In the genomic region with DNA sequence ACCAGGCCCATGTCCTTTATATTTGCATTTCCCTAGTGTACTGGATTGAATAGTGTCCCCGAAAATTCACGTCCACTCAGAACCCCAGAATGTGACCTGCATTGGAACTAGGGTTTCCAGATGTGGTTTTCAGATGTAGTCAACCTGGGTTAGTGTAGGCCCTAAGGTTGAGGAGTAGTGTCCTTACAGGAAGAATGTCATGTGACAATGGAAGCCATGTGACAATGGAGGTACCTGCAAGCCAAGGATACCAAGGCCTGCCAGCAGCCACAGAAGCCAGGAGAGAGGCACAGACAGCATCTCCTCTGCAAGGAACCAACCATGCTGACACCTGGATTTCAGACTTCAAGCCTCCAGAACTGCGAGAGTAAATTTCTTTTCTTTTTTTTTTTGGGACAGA, we compare ENCODE assay signal across 38 cellular contexts. TPM values are rescaled to one million over a fixed set of nuclear protein-coding genes. Genes with fewer than 3 reads are reported as not detected.
"Had no signal": no experiment of that assay in that cellular context is flagged by ENCODE, and none has a peak within 500 bp of the region (broad histone marks: within the 10 kb centered on the region; RNA-seq: fewer than 3 reads in every experiment).

No MANE protein-coding gene starts in this region.

- H3K4me3 Mint-ChIP-seq: activated CD4-positive, alpha-beta memory T cell treated with anti-CD3 and anti-CD28 coated beads, Interleukin-2, amount 10 ng/mL, durations not matched to agents 7 days and 5 days; activated CD4-positive, alpha-beta T cell treated with anti-CD3 and anti-CD28 coated beads for 36 hours; activated CD4-positive, alpha-beta T cell treated with anti-CD3 and anti-CD28 coated beads, Interleukin-2, amount 10 ng/mL, durations not matched to agents 7 days and 5 days; activated CD8-positive, alpha-beta memory T cell treated with anti-CD3 and anti-CD28 coated beads, Interleukin-2, amount 10 ng/mL, durations not matched to agents 7 days and 5 days; activated CD8-positive, alpha-beta T cell treated with anti-CD3 and anti-CD28 coated beads, Interleukin-2, amount 10 ng/mL, durations not matched to agents 7 days and 5 days; activated naive CD8-positive, alpha-beta T cell treated with anti-CD3 and anti-CD28 coated beads for 36 hours; activated T-cell treated with anti-CD3 and anti-CD28 coated beads, Interleukin-2, amount 50 U/mL, for 24 hours; T-helper 1 cell treated with Interleukin-12 subunit alpha and Interleukin-12 subunit beta and Interleukin-4 antibody, amounts not matched to agents 30 μg/mL and 1 μg/mL, for 36 hours; T-helper 2 cell treated with Interferon-gamma antibody and Interleukin-4, amounts not matched to agents 5 μg/mL and 100 μg/mL, for 36 hours had no signal

- ATAC-seq: activated CD4-positive, alpha-beta T cell treated with anti-CD3 and anti-CD28 coated beads for 36 hours; activated CD4-positive, CD25-positive, alpha-beta regulatory T cell treated with anti-CD3 and anti-CD28 coated beads, Interleukin-2, amount 50 U/mL, for 24 hours; activated CD8-positive, alpha-beta memory T cell treated with anti-CD3 and anti-CD28 coated beads, Interleukin-2, amount 10 ng/mL, durations not matched to agents 7 days and 5 days; activated CD8-positive, alpha-beta T cell treated with anti-CD3 and anti-CD28 coated beads, Interleukin-2, amount 10 ng/mL, durations not matched to agents 7 days and 5 days; activated naive CD4-positive, alpha-beta T cell treated with anti-CD3 and anti-CD28 coated beads, Interleukin-2, amount 50 U/mL, for 72 hours; body of pancreas had no signal

- H3K4me3 ChIP-seq: adrenal gland, body of pancreas, breast epithelium had no signal

- H3K4me1 Mint-ChIP-seq: activated CD4-positive, alpha-beta memory T cell treated with anti-CD3 and anti-CD28 coated beads, Interleukin-2, amount 10 ng/mL, durations not matched to agents 7 days and 5 days; activated CD4-positive, alpha-beta T cell treated with anti-CD3 and anti-CD28 coated beads for 36 hours; activated CD4-positive, alpha-beta T cell treated with anti-CD3 and anti-CD28 coated beads, Interleukin-2, amount 10 ng/mL, durations not matched to agents 7 days and 5 days; activated naive CD8-positive, alpha-beta T cell treated with anti-CD3 and anti-CD28 coated beads for 36 hours had no signal

- H3K27ac ChIP-seq: adrenal gland, body of pancreas, brain microvascular endothelial cell, breast epithelium, VCaP had no signal

- H3K9me3 Mint-ChIP-seq: activated CD4-positive, alpha-beta memory T cell treated with anti-CD3 and anti-CD28 coated beads, Interleukin-2, amount 10 ng/mL, durations not matched to agents 7 days and 5 days; activated CD4-positive, alpha-beta T cell treated with anti-CD3 and anti-CD28 coated beads, Interleukin-2, amount 10 ng/mL, durations not matched to agents 7 days and 5 days; activated naive CD4-positive, alpha-beta T cell treated with anti-CD3 and anti-CD28 coated beads, Interleukin-2, amount 50 U/mL, for 72 hours; activated naive CD8-positive, alpha-beta T cell treated with anti-CD3 and anti-CD28 coated beads for 36 hours; activated T-cell treated with anti-CD3 and anti-CD28 coated beads, Interleukin-2, amount 50 U/mL, for 24 hours; activated T-helper 2 cell treated with anti-CD3 and anti-CD28 coated beads, Interferon-gamma antibody, Interleukin-2, Interleukin-4, amounts not matched to agents 10 μg/mL and 5 μg/mL and 100 μg/mL, durations not matched to agents 14 hours and 24 hours and 36 hours; T-helper 1 cell treated with Interleukin-12 subunit alpha and Interleukin-12 subunit beta and Interleukin-4 antibody, amounts not matched to agents 30 μg/mL and 1 μg/mL, for 36 hours; T-helper 2 cell treated with Interferon-gamma antibody and Interleukin-4, amounts not matched to agents 5 μg/mL and 100 μg/mL, for 36 hours had no signal

- H3K9me3 ChIP-seq: adrenal gland, body of pancreas, breast epithelium had no signal

- H3K27ac Mint-ChIP-seq: activated CD4-positive, alpha-beta memory T cell treated with anti-CD3 and anti-CD28 coated beads, Interleukin-2, amount 10 ng/mL, durations not matched to agents 7 days and 5 days; activated CD4-positive, alpha-beta T cell treated with anti-CD3 and anti-CD28 coated beads for 36 hours; activated CD4-positive, alpha-beta T cell treated with anti-CD3 and anti-CD28 coated beads, Interleukin-2, amount 10 ng/mL, durations not matched to agents 7 days and 5 days; activated CD8-positive, alpha-beta memory T cell treated with anti-CD3 and anti-CD28 coated beads, Interleukin-2, amount 10 ng/mL, durations not matched to agents 7 days and 5 days; activated CD8-positive, alpha-beta T cell treated with anti-CD3 and anti-CD28 coated beads, Interleukin-2, amount 10 ng/mL, durations not matched to agents 7 days and 5 days; activated naive CD4-positive, alpha-beta T cell treated with anti-CD3 and anti-CD28 coated beads, Interleukin-2, amount 50 U/mL, for 72 hours; activated naive CD8-positive, alpha-beta T cell treated with anti-CD3 and anti-CD28 coated beads for 36 hours; activated T-cell treated with anti-CD3 and anti-CD28 coated beads, Interleukin-2, amount 50 U/mL, for 24 hours; activated T-helper 2 cell treated with anti-CD3 and anti-CD28 coated beads, Interferon-gamma antibody, Interleukin-2, Interleukin-4, amounts not matched to agents 10 μg/mL and 5 μg/mL and 100 μg/mL, durations not matched to agents 14 hours and 24 hours and 36 hours; T-helper 1 cell treated with Interleukin-12 subunit alpha and Interleukin-12 subunit beta and Interleukin-4 antibody, amounts not matched to agents 30 μg/mL and 1 μg/mL, for 36 hours; T-helper 2 cell treated with Interferon-gamma antibody and Interleukin-4, amounts not matched to agents 5 μg/mL and 100 μg/mL, for 36 hours had no signal

- H3K36me3 Mint-ChIP-seq: activated CD8-positive, alpha-beta memory T cell treated with anti-CD3 and anti-CD28 coated beads, Interleukin-2, amount 10 ng/mL, durations not matched to agents 7 days and 5 days; activated naive CD4-positive, alpha-beta T cell treated with anti-CD3 and anti-CD28 coated beads, Interleukin-2, amount 50 U/mL, for 72 hours had no signal

- DNase-seq: activated CD4-positive, alpha-beta memory T cell treated with anti-CD3 and anti-CD28 coated beads, Interleukin-2, amount 10 ng/mL, durations not matched to agents 7 days and 5 days; activated CD4-positive, alpha-beta T cell treated with anti-CD3 and anti-CD28 coated beads for 1 hour; activated CD4-positive, alpha-beta T cell treated with anti-CD3 and anti-CD28 coated beads for 36 hours; activated CD4-positive, alpha-beta T cell treated with anti-CD3 and anti-CD28 coated beads for 48 hours; activated CD4-positive, alpha-beta T cell treated with anti-CD3 and anti-CD28 coated beads, Interleukin-2, amount 10 ng/mL, durations not matched to agents 7 days and 5 days; activated CD4-positive, alpha-beta T cell treated with anti-CD3 and anti-CD28 coated beads, Interleukin-2, amount 50 U/mL, for 48 hours; activated CD4-positive, CD25-positive, alpha-beta regulatory T cell; activated CD8-positive, alpha-beta memory T cell treated with anti-CD3 and anti-CD28 coated beads for 24 hours; activated CD8-positive, alpha-beta memory T cell treated with anti-CD3 and anti-CD28 coated beads, Interleukin-2, amount 10 ng/mL, durations not matched to agents 7 days and 5 days; activated CD8-positive, alpha-beta memory T cell treated with anti-CD3 and anti-CD28 coated beads, Interleukin-2, amount 50 U/mL, for 48 hours; activated CD8-positive, alpha-beta T cell treated with anti-CD3 and anti-CD28 coated beads, Interleukin-2, amount 10 ng/mL, durations not matched to agents 7 days and 5 days; activated effector memory CD4-positive, alpha-beta T cell treated with Interleukin-2 at 50 U/mL for 16 hours; activated gamma-delta T cell; activated naive CD4-positive, alpha-beta T cell treated with anti-CD3 and anti-CD28 coated beads, Interleukin-2, amount 50 U/mL, for 16 hours; activated naive CD4-positive, alpha-beta T cell treated with Interleukin-2 at 50 U/mL for 16 hours; activated naive CD8-positive, alpha-beta T cell treated with anti-CD3 and anti-CD28 coated beads for 36 hours; activated T-cell treated with anti-CD3 and anti-CD28 coated beads, Interleukin-2, amount 50 U/mL, for 24 hours; activated T-cell treated with anti-CD3 and anti-CD28 coated beads, Interleukin-2, amount 50 U/mL, for 48 hours; adrenal gland; amniotic stem cell; aorta; body of pancreas; brain microvascular endothelial cell; central memory CD4-positive, alpha-beta T cell; T-helper 1 cell; T-helper 2 cell; T-helper 9 cell had no signal

- H3K36me3 ChIP-seq: adrenal gland, brain microvascular endothelial cell, breast epithelium had no signal

- FAIRE-seq: astrocyte, TTC549 had no signal

- H3K27me3 ChIP-seq: adrenal gland, body of pancreas, breast epithelium had no signal

- H3K27me3 Mint-ChIP-seq: activated CD4-positive, alpha-beta T cell treated with anti-CD3 and anti-CD28 coated beads for 36 hours; activated CD4-positive, alpha-beta T cell treated with anti-CD3 and anti-CD28 coated beads, Interleukin-2, amount 10 ng/mL, durations not matched to agents 7 days and 5 days; activated naive CD8-positive, alpha-beta T cell treated with anti-CD3 and anti-CD28 coated beads for 36 hours; activated T-cell treated with anti-CD3 and anti-CD28 coated beads, Interleukin-2, amount 50 U/mL, for 24 hours had no signal

RNA-seq across cellular contexts. Expression of a gene that starts 5.2 kb away (rescaled TPM):
- total RNA-seq: activated CD4-positive, alpha-beta memory T cell treated with anti-CD3 and anti-CD28 coated beads, Interleukin-2, amount 10 ng/mL, durations not matched to agents 7 days and 5 days; activated CD4-positive, alpha-beta T cell treated with anti-CD3 and anti-CD28 coated beads for 36 hours; activated CD4-positive, alpha-beta T cell treated with anti-CD3 and anti-CD28 coated beads, Interleukin-2, amount 10 ng/mL, durations not matched to agents 7 days and 5 days; activated CD8-positive, alpha-beta memory T cell treated with anti-CD3 and anti-CD28 coated beads, Interleukin-2, amount 10 ng/mL, durations not matched to agents 7 days and 5 days; activated CD8-positive, alpha-beta T cell treated with anti-CD3 and anti-CD28 coated beads, Interleukin-2, amount 10 ng/mL, durations not matched to agents 7 days and 5 days; activated naive CD4-positive, alpha-beta T cell treated with anti-CD3 and anti-CD28 coated beads, Interleukin-2, amount 50 U/mL, for 72 hours; activated naive CD8-positive, alpha-beta T cell treated with anti-CD3 and anti-CD28 coated beads for 36 hours; activated T-helper 2 cell treated with anti-CD3 and anti-CD28 coated beads, Interferon-gamma antibody, Interleukin-2, Interleukin-4, amounts not matched to agents 10 μg/mL and 5 μg/mL and 100 μg/mL, durations not matched to agents 14 hours and 24 hours and 36 hours; aorta; astrocyte; cardiac septum; cerebellum had no signal
